ENCODE assay signal across 8 cellular contexts in genomic region chr17:30476726-30477082, GRCh38. TPM values are rescaled to one million over a fixed set of nuclear protein-coding genes. Genes with fewer than 3 reads are reported as not detected.
DNase-seq lines count a peak whose midpoint lies in the region; ATAC-seq, FAIRE-seq and TF ChIP-seq lines count a peak whose summit lies in the region.

No MANE protein-coding gene starts in this region.

- in situ Hi-C loops in mammary epithelial cell (cut with MboI; ENCODE audit: low sequenced_read_pairs in 2 of 2), result no loop called here
- in situ Hi-C loops in HepG2 (cut with HindIII; ENCODE audit: extremely low pct_ligation_motif_present, low pct_unique_long_range_greater_than_20kb), result no loop called here

- peak; percentile 35 for ATAC-seq in DND-41 (ENCODE audit: insufficient read depth, low read depth)
- ATAC-seq in HepG2, result peak; percentile 55

- H3K36me3 ChIP-seq in DND-41 (ENCODE audit: insufficient read depth, low read length) (peaks cover 30% of the 10 kb centered on the region), HEK293 (ENCODE audit: control insufficient read depth in 2 of 2, insufficient read depth in 1 of 2, low read length in 2 of 2) (peaks cover 30 to 32% of the 10 kb centered on the region in 2 experiments), OCI-LY7 (ENCODE audit: insufficient read depth, low read length) (peaks cover 30% of the 10 kb centered on the region), mammary epithelial cell (ENCODE audit: insufficient read depth, low read length) (peaks cover 10% of the 10 kb centered on the region), HepG2 (replicated peaks in 1 of 2; ENCODE audit: control insufficient read depth in 1 of 2, insufficient read depth in 2 of 2, low read length in 2 of 2) (peaks cover 0 to 17% of the 10 kb centered on the region in 2 experiments; a peak in 3 of 5 replicates), suprapubic skin (peaks cover 23% of the 10 kb centered on the region)

- H3K27ac ChIP-seq in DND-41 (ENCODE audit: low read length) (peak overlapping the region; percentile 68), HEK293 (ENCODE audit: extremely low read depth, low read depth, low read length) (peak overlapping the region; percentile 77; the same call in 1 of the 2 replicates), OCI-LY7 (ENCODE audit: low read depth, low read length, poor library complexity, severe bottlenecking) (no peak overlapping the region), mammary epithelial cell (ENCODE audit: insufficient read depth, low read depth, low read length) (no peak overlapping the region), HepG2 (ENCODE audit: extremely low read length, insufficient read depth, low read length) (peak overlapping the region; percentile 87), suprapubic skin (peak overlapping the region; percentile 91)

- H3K79me2 ChIP-seq in DND-41 (ENCODE audit: insufficient read depth, low read length) (peaks cover 38% of the 10 kb centered on the region), OCI-LY7 (ENCODE audit: insufficient read depth, low read depth, low read length) (peaks cover 21% of the 10 kb centered on the region), mammary epithelial cell (ENCODE audit: insufficient read depth, low read length) (peaks cover 35% of the 10 kb centered on the region), HepG2 (ENCODE audit: insufficient read depth, low read length) (peaks cover 26% of the 10 kb centered on the region)

- H3K9me3 ChIP-seq in DND-41 (ENCODE audit: insufficient read depth, low read length, severe bottlenecking), result no peaks in the 10 kb centered on the region
- no peaks in the 10 kb centered on the region for H3K9me3 ChIP-seq in HEK293 (ENCODE audit: control insufficient read depth, insufficient read depth, low read depth, low read length)
- H3K9me3 ChIP-seq in OCI-LY7 (ENCODE audit: low read length), result no peaks in the 10 kb centered on the region
- no peaks in the 10 kb centered on the region for H3K9me3 ChIP-seq in mammary epithelial cell (replicated peaks; ENCODE audit: insufficient read depth, low read length)
- no peaks in the 10 kb centered on the region for H3K9me3 ChIP-seq in HepG2 (ENCODE audit: low read length)
- no peaks in the 10 kb centered on the region for H3K9me3 ChIP-seq in suprapubic skin

- no peak for DNase-seq in DND-41
- DNase-seq in OCI-LY7 (ENCODE audit: low spot score), result peak; percentile 11
- no peak for DNase-seq in mammary epithelial cell
- DNase-seq in HepG2 (ENCODE audit: low spot score), result peak; percentile 9
- no peak for DNase-seq in suprapubic skin (ENCODE audit: low spot score in 2 of 2)
- no peak for DNase-seq in LoVo (ENCODE audit: low spot score)
- DNase-seq in NK-92 (lab: John Stamatoyannopoulos, UW; ENCODE audit: unreplicated experiment), result no peak

- TF ChIP-seq POLR2A in HepG2 (IDR thresholded peaks at IDR 0.05; ENCODE audit: insufficient read depth in 1 of 2, low read depth in 2 of 2, low read length in 2 of 2) (no peak), suprapubic skin (IDR thresholded peaks at IDR 0.05) (no peak)

- intact Hi-C loops in OCI-LY7 (cut with micrococcal nuclease; ENCODE audit: unreplicated experiment) (loop anchor here (1.0 to 5.0 kb wide), 3 partner anchors 97 to 134 kb away; no protein-coding TSS in a partner anchor), mammary epithelial cell (cut with micrococcal nuclease) (loop anchor here (1.0 to 10.0 kb wide), 5 partner anchors 124 to 374 kb away; partner anchors contain the start of gene CRLF3), HepG2 (cut with micrococcal nuclease; ENCODE audit: unreplicated experiment) (loop anchor here (2.0 kb wide), 1 partner anchor 136 kb away; no protein-coding TSS in a partner anchor)

- H3K9ac ChIP-seq in DND-41 (ENCODE audit: low read depth, low read length) (peak overlapping the region; percentile 80), mammary epithelial cell (ENCODE audit: insufficient read depth, low read length) (peak overlapping the region; percentile 91), HepG2 (ENCODE audit: insufficient read depth, low read depth, low read length) (peak overlapping the region; percentile 98)

- dilution Hi-C loops in mammary epithelial cell (cut with HindIII; ENCODE audit: low sequenced_read_pairs), result no loop called here

- peaks cover 24% of the 10 kb centered on the region for H3K4me1 ChIP-seq in DND-41 (ENCODE audit: insufficient read depth, low read length)
- peaks cover 5% of the 10 kb centered on the region; the same call in 1 of the 2 replicates for H3K4me1 ChIP-seq in HEK293 (ENCODE audit: control insufficient read depth, insufficient read depth, low read length)
- peaks cover 17% of the 10 kb centered on the region for H3K4me1 ChIP-seq in OCI-LY7 (ENCODE audit: insufficient read depth, low read length, poor library complexity, severe bottlenecking)
- peaks cover 17% of the 10 kb centered on the region for H3K4me1 ChIP-seq in mammary epithelial cell (ENCODE audit: insufficient read depth, low read length)
- peaks cover 33% of the 10 kb centered on the region for H3K4me1 ChIP-seq in HepG2 (ENCODE audit: insufficient read depth, low read length)
- peaks cover 21% of the 10 kb centered on the region for H3K4me1 ChIP-seq in suprapubic skin

- H4K20me1 ChIP-seq in DND-41 (ENCODE audit: insufficient read depth, low read length), result peaks cover 5% of the 10 kb centered on the region; the same call in 1 of the 2 replicates
- no peaks in the 10 kb centered on the region for H4K20me1 ChIP-seq in OCI-LY7 (ENCODE audit: insufficient read depth, low read length)
- no peaks in the 10 kb centered on the region for H4K20me1 ChIP-seq in mammary epithelial cell (ENCODE audit: insufficient read depth, low read length)
- no peaks in the 10 kb centered on the region for H4K20me1 ChIP-seq in HepG2 (ENCODE audit: insufficient read depth, low read length)

- CTCF ChIA-PET in HEK293 (lab: Yijun Ruan, JAX), result interaction anchor here (0.6 to 3.3 kb wide), 30 partner anchors 8 to 950 kb away, joined by 3 to 60 read pairs (median 3); no protein-coding TSS in a partner anchor
- CTCF ChIA-PET in OCI-LY7 (lab: Charles Lee; ENCODE audit: unreplicated experiment), result interaction anchor here (0.6 to 1.0 kb wide), 3 partner anchors 12 to 1589 kb away, joined by 3 to 4 read pairs (median 3); no protein-coding TSS in a partner anchor
- CTCF ChIA-PET in mammary epithelial cell (lab: Charles Lee; ENCODE audit: low non-redundant PET), result interaction anchor here (0.6 kb wide), 1 partner anchor 82 kb away, joined by 8 read pairs; no protein-coding TSS in a partner anchor
- CTCF ChIA-PET in HepG2 (lab: Yijun Ruan, JAX; ENCODE audit: low intra/inter-chr PET ratio, low total read pairs), result interaction anchor here (1.6 to 2.2 kb wide), 2 partner anchors 137 to 238 kb away, joined by 4 to 6 read pairs; no protein-coding TSS in a partner anchor

- POLR2A ChIA-PET in HEK293 (lab: Yijun Ruan, JAX) (interaction anchor here (0.5 to 1.3 kb wide), 9 partner anchors 12 to 347 kb away, joined by 3 to 7 read pairs (median 3); no protein-coding TSS in a partner anchor), OCI-LY7 (lab: Charles Lee) (interaction anchor here (0.7 to 1.5 kb wide), 4 partner anchors 9 to 406 kb away, joined by 3 to 7 read pairs (median 4); no protein-coding TSS in a partner anchor), HepG2 (lab: Yijun Ruan, JAX) (interaction anchor here (0.6 to 2.0 kb wide), 11 partner anchors 9 to 372 kb away, joined by 3 to 17 read pairs (median 4); no protein-coding TSS in a partner anchor)

- H3K27me3 ChIP-seq in DND-41 (ENCODE audit: insufficient read depth, low read length, poor library complexity), result no peaks in the 10 kb centered on the region
- H3K27me3 ChIP-seq in mammary epithelial cell (ENCODE audit: insufficient read depth, low read length), result no peaks in the 10 kb centered on the region
- H3K27me3 ChIP-seq in HepG2 (ENCODE audit: control insufficient read depth in 1 of 2, insufficient read depth in 2 of 2, low read length in 2 of 2), result no peaks in the 10 kb centered on the region; a peak in 1 of 5 replicates
- no peaks in the 10 kb centered on the region for H3K27me3 ChIP-seq in suprapubic skin

- no peak for TF ChIP-seq CTCF in DND-41 (IDR thresholded peaks at IDR 0.05; ENCODE audit: borderline replicate concordance, extremely low read depth, low read length, poor library complexity, severe bottlenecking)
- TF ChIP-seq CTCF in HEK293 (tag by site-specific recombination; IDR thresholded peaks at IDR 0.05), result no peak
- no peak for TF ChIP-seq CTCF in OCI-LY7 (conservative IDR thresholded peaks at IDR 0.05; ENCODE audit: low read length)
- TF ChIP-seq CTCF in mammary epithelial cell (conservative IDR thresholded peaks at IDR 0.05 in 1 of 2, IDR thresholded peaks at IDR 0.05 in 1 of 2; ENCODE audit: extremely low read depth in 1 of 2, insufficient read depth in 1 of 2, low read depth in 1 of 2, low read length in 2 of 2), result no peak
- no peak for TF ChIP-seq CTCF in HepG2 (CRISPR knock-in tag; IDR thresholded peaks at IDR 0.05)
- TF ChIP-seq CTCF in suprapubic skin (IDR thresholded peaks at IDR 0.05), result no peak

- FAIRE-seq in HepG2 (lab: Jason Lieb, UNC), result no peak

- H2AFZ ChIP-seq in DND-41 (ENCODE audit: low read depth, low read length) (peak overlapping the region; percentile 96), OCI-LY7 (ENCODE audit: low read length) (peak overlapping the region; percentile 95), mammary epithelial cell (ENCODE audit: low read depth, low read length) (peak overlapping the region; percentile 93), HepG2 (ENCODE audit: low read length) (peak overlapping the region; percentile 90)

- 21% methylated on average over 7 of the region's 7 CpGs for WGBS in mammary epithelial cell (ENCODE audit: low coverage, missing lambda C conversion rate)
- under 1% methylated on average over 7 of the region's 7 CpGs for WGBS in HepG2 (ENCODE audit: low lambda C conversion rate)
- 12% methylated on average over 7 of the region's 7 CpGs for WGBS in suprapubic skin

- TF ChIP-seq EP300 in HepG2 (IDR thresholded peaks at IDR 0.05; ENCODE audit: low read depth in 2 of 2, low read length in 2 of 2), result no peak
- no peak for TF ChIP-seq EP300 in HepG2 (CRISPR knock-in tag; IDR thresholded peaks at IDR 0.05; ENCODE audit: borderline replicate concordance)
- no peak for TF ChIP-seq EP300 in suprapubic skin (IDR thresholded peaks at IDR 0.05)

- TF ChIP-seq RAD21 in HepG2 (CRISPR knock-in tag; IDR thresholded peaks at IDR 0.05), result no peak

- H3K9me2 ChIP-seq in OCI-LY7 (ENCODE audit: insufficient read depth, low read length), result no peaks in the 10 kb centered on the region

- BruUV-seq in OCI-LY7 (replicated peaks; lab: Mats Ljungman, UMichigan) (TSS peak; percentile 97), mammary epithelial cell (replicated peaks; lab: Mats Ljungman, UMichigan) (no TSS peak), HepG2 (replicated peaks; lab: Mats Ljungman, UMichigan) (TSS peak; percentile 86)

- H3K4me2 ChIP-seq in DND-41 (ENCODE audit: insufficient read depth, low read length), result peak overlapping the region; percentile 75
- H3K4me2 ChIP-seq in OCI-LY7 (ENCODE audit: low read length), result peak overlapping the region; percentile 78
- H3K4me2 ChIP-seq in mammary epithelial cell (ENCODE audit: insufficient read depth, low read depth, low read length), result peak overlapping the region; percentile 76
- peak overlapping the region; percentile 96 for H3K4me2 ChIP-seq in HepG2 (ENCODE audit: low read depth, low read length)

- H3K4me3 ChIP-seq in DND-41 (ENCODE audit: low read depth in 1 of 2, low read length in 2 of 2) (peak overlapping the region in 1 of 2 experiments; percentile 76; a peak in 3 of 4 replicates), HEK293 (ENCODE audit: low read depth, low read length) (peak overlapping the region; percentile 20), OCI-LY7 (ENCODE audit: low read depth, low read length, poor library complexity, severe bottlenecking) (peak overlapping the region; percentile 88), mammary epithelial cell (replicated peaks in 1 of 3; ENCODE audit: insufficient read depth in 1 of 3, low read depth in 2 of 3, low read length in 3 of 3) (peak overlapping the region; percentile 0 to 99 (median 86)), HepG2 (replicated peaks in 1 of 3; ENCODE audit: insufficient read depth in 1 of 3, low read depth in 2 of 3, low read length in 3 of 3) (peak overlapping the region; percentile 82 to 95 (median 85)), suprapubic skin (peak overlapping the region; percentile 79)

RNA-seq across cellular contexts. Expression of gene GOSR1, which starts 0.5 kb away (rescaled TPM):
- total RNA-seq in OCI-LY7 (2014; rRNA removed; shearing (Covaris generic)), result 15.9 and 17.0 TPM in 2 replicates
- total RNA-seq in OCI-LY7 (2022) (49.8 and 49.9 TPM in 2 replicates), mammary epithelial cell (10 to 100 TPM; 27.8 to 54.6 TPM), HepG2 (2016; rRNA removed; fragmentation: Illumina TruSeq; extraction: Trizol) (37.0 and 44.6 TPM in 2 replicates), suprapubic skin (10 to 100 TPM; 24.0 to 54.2 (median 47.6) TPM)
- polyA plus RNA-seq in mammary epithelial cell (24.8 TPM), HepG2 (2011; rRNA removed) (12.5 and 15.8 TPM in 2 replicates)
- polyA minus RNA-seq in mammary epithelial cell, result 16.6 TPM
- total RNA-seq in HepG2 (2016; cell fraction: cytosol; rRNA removed; fragmentation: Illumina TruSeq; extraction: Trizol; ENCODE audit: low read depth), result 28.9 and 32.9 TPM in 2 replicates
- 36.9 and 46.8 TPM in 2 replicates for total RNA-seq in HepG2 (2016; cell fraction: insoluble cytoplasmic fraction; rRNA removed; fragmentation: Illumina TruSeq; extraction: Trizol)
- total RNA-seq in HepG2 (2016; cell fraction: membrane; rRNA removed; fragmentation: Illumina TruSeq; extraction: Trizol), result 18.1 and 20.9 TPM in 2 replicates
- 39.4 and 39.8 TPM in 2 replicates for total RNA-seq in HepG2 (2016; cell fraction: nucleus; rRNA removed; fragmentation: Illumina TruSeq; extraction: Trizol)
- 7.1 and 11.8 TPM in 2 replicates for polyA plus RNA-seq in HepG2 (2011; cell fraction: cytosol; rRNA removed)
- polyA plus RNA-seq in HepG2 (2011; cell fraction: nucleus; rRNA removed), result 10.2 and 10.3 TPM in 2 replicates
- polyA plus RNA-seq in HepG2 (2012), result 26.1 and 37.7 TPM in 2 replicates
- 3.3 and 3.6 TPM in 2 replicates for polyA plus RNA-seq in HepG2 (2016; cell fraction: cytosol; fragmentation: Illumina TruSeq; extraction: Trizol; ENCODE audit: low read depth)
- polyA plus RNA-seq in HepG2 (2016; cell fraction: insoluble cytoplasmic fraction; fragmentation: Illumina TruSeq; extraction: Trizol; ENCODE audit: low read depth), result 30.4 and 34.8 TPM in 2 replicates
- 8.4 and 9.0 TPM in 2 replicates for polyA plus RNA-seq in HepG2 (2016; cell fraction: membrane; fragmentation: Illumina TruSeq; extraction: Trizol; ENCODE audit: low read depth)
- 35.8 and 42.7 TPM in 2 replicates for polyA plus RNA-seq in HepG2 (2016; cell fraction: nucleus; fragmentation: Illumina TruSeq; extraction: Trizol; ENCODE audit: insufficient read depth, low read depth)
- polyA minus RNA-seq in HepG2 (2011; rRNA and poly(A)+ RNA removed; ENCODE audit: low replicate concordance), result 13.3 and 27.5 TPM in 2 replicates
- 14.8 and 16.9 TPM in 2 replicates for polyA minus RNA-seq in HepG2 (2011; cell fraction: cytosol; rRNA and poly(A)+ RNA removed)
- 56.3 and 63.3 TPM in 2 replicates for polyA minus RNA-seq in HepG2 (2011; cell fraction: nucleus; rRNA and poly(A)+ RNA removed)

Comparison
In these comparisons a context has a peak if more than half of its experiments do, and no peak if none do; other contexts are left out.
1. DNase-seq: peak in OCI-LY7 (single experiment) and HepG2 (single experiment); none in DND-41 (single experiment), mammary epithelial cell (single experiment), suprapubic skin (0 of 2), LoVo (single experiment) and NK-92 (single experiment).
2. H3K27ac ChIP-seq: peak in DND-41 (single experiment), HEK293 (single experiment), HepG2 (single experiment) and suprapubic skin (single experiment); none in OCI-LY7 (single experiment) and mammary epithelial cell (single experiment).
3. Peak in every context shown above with its lines, with median percentiles within 50 percentile points of each other: H2AFZ ChIP-seq, H3K4me2 ChIP-seq and H3K9ac ChIP-seq.